16 cellular contexts compared by ENCODE assay signal in the genomic region with DNA sequence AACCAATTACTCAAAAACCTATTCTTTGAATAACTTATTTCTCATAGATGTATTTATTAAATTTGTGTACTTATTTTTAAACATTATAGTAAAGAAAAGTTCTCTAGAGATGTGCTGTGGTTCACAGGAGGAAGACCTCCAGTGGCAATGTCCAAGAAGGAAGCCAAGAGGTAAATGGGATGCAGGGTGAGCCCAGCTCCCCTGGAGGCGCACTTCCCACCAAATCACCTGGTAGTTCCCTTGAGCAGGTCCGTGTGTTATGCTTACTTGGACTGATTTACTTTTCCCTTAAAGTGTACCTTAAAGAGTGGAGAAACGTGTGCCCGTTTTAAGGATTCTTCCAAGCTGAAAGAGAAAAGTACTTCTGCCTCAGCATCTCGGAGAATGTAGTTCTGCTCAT.
"Had no signal": no experiment of that assay in that cellular context is flagged by ENCODE, and none has a peak within 500 bp of the region (broad histone marks: within the 10 kb centered on the region; RNA-seq: fewer than 3 reads in every experiment).

No MANE protein-coding gene starts in this region.

- H3K27me3 ChIP-seq: adrenal gland, neutrophil, transverse colon had no signal

- H3K4me3 ChIP-seq: adrenal gland, left ventricle myocardium inferior, skin epidermis, transverse colon had no signal

- H3K27me3 Mint-ChIP-seq: activated CD4-positive, alpha-beta T cell treated with anti-CD3 and anti-CD28 coated beads for 36 hours; activated CD8-positive, alpha-beta T cell treated with anti-CD3 and anti-CD28 coated beads for 36 hours; activated naive CD4-positive, alpha-beta T cell treated with anti-CD3 and anti-CD28 coated beads, Interleukin-2, amount 50 U/mL, for 24 hours; naive thymus-derived CD8-positive, alpha-beta T cell had no signal

- H3K9me3 Mint-ChIP-seq: activated CD8-positive, alpha-beta T cell treated with anti-CD3 and anti-CD28 coated beads for 36 hours; activated naive CD4-positive, alpha-beta T cell treated with anti-CD3 and anti-CD28 coated beads, Interleukin-2, amount 50 U/mL, for 24 hours; naive thymus-derived CD8-positive, alpha-beta T cell had no signal

- H3K27ac Mint-ChIP-seq: activated CD4-positive, alpha-beta T cell treated with anti-CD3 and anti-CD28 coated beads for 36 hours; activated CD8-positive, alpha-beta T cell treated with anti-CD3 and anti-CD28 coated beads for 36 hours; activated naive CD4-positive, alpha-beta T cell treated with anti-CD3 and anti-CD28 coated beads, Interleukin-2, amount 50 U/mL, for 24 hours; naive thymus-derived CD8-positive, alpha-beta T cell had no signal

- H3K27ac ChIP-seq: adrenal gland, left ventricle myocardium inferior, neutrophil, skin epidermis, transverse colon had no signal

- H3K4me3 Mint-ChIP-seq: activated CD4-positive, alpha-beta T cell treated with anti-CD3 and anti-CD28 coated beads for 36 hours; activated CD8-positive, alpha-beta T cell treated with anti-CD3 and anti-CD28 coated beads for 36 hours; activated naive CD4-positive, alpha-beta T cell treated with anti-CD3 and anti-CD28 coated beads, Interleukin-2, amount 50 U/mL, for 24 hours; naive thymus-derived CD8-positive, alpha-beta T cell had no signal

- H3K9me3 ChIP-seq: adrenal gland, left ventricle myocardium inferior, neutrophil, transverse colon had no signal

- H3K4me1 Mint-ChIP-seq: activated CD4-positive, alpha-beta T cell treated with anti-CD3 and anti-CD28 coated beads for 36 hours; activated naive CD4-positive, alpha-beta T cell treated with anti-CD3 and anti-CD28 coated beads, Interleukin-2, amount 50 U/mL, for 24 hours; naive thymus-derived CD8-positive, alpha-beta T cell had no signal

- H3K4me1 ChIP-seq: adrenal gland, left ventricle myocardium inferior, transverse colon had no signal

- FAIRE-seq: endometrium had no signal

- DNase-seq: activated CD4-positive, alpha-beta T cell treated with anti-CD3 and anti-CD28 coated beads for 36 hours; activated CD8-positive, alpha-beta T cell treated with anti-CD3 and anti-CD28 coated beads for 36 hours; activated effector memory CD4-positive, alpha-beta T cell treated with anti-CD3 and anti-CD28 coated beads, Interleukin-2, amount 50 U/mL, for 16 hours; activated T-cell treated with anti-CD3 and anti-CD28 coated beads, Interleukin-2, amount 50 U/mL, for 48 hours; adrenal gland; left ventricle myocardium inferior; naive thymus-derived CD8-positive, alpha-beta T cell; retina; stimulated activated CD4-positive, alpha-beta T cell treated with anti-CD3 and anti-CD28 coated beads, Interleukin-4, amount 100 ng/mL, for 24 hours; stimulated activated naive CD4-positive, alpha-beta T cell; T-helper 1 cell; transverse colon had no signal
